15 cellular contexts compared by ENCODE assay signal in genomic region chr4:99807666-99808065, GRCh38. TPM values are rescaled to one million over a fixed set of nuclear protein-coding genes. Genes with fewer than 3 reads are reported as not detected.
"Had no signal": no experiment of that assay in that cellular context is flagged by ENCODE, and none has a peak within 500 bp of the region (broad histone marks: within the 10 kb centered on the region; RNA-seq: fewer than 3 reads in every experiment).

No MANE protein-coding gene starts in this region.

- H3K27ac Mint-ChIP-seq: endodermal cell, nephron had no signal

- H3K36me3 Mint-ChIP-seq: naive B cell; stimulated activated naive B cell treated with anti-CD40 and anti-IgM and Interleukin-4, amounts not matched to agents 10 μg/mL and 1 μg/mL and 100 μg/mL, for 72 hours had no signal

- H3K4me3 Mint-ChIP-seq: endodermal cell; nephron; stimulated activated naive B cell treated with anti-CD40 and anti-IgM and Interleukin-4, amounts not matched to agents 10 μg/mL and 1 μg/mL and 100 μg/mL, for 72 hours had no signal

- H3K27me3 ChIP-seq: colonic mucosa, pancreas, right lobe of liver, testis, tibial nerve, upper lobe of right lung had no signal

- H3K9me3 Mint-ChIP-seq: endodermal cell; naive B cell; nephron; stimulated activated naive B cell treated with anti-CD40 and anti-IgM and Interleukin-4, amounts not matched to agents 10 μg/mL and 1 μg/mL and 100 μg/mL, for 72 hours had no signal

- DNase-seq: midbrain had no signal

- H3K27ac ChIP-seq: colonic mucosa, heart right ventricle, pancreas, prostate gland, right lobe of liver, testis, tibial nerve, upper lobe of right lung had no signal

- H3K4me3 ChIP-seq: colonic mucosa, heart right ventricle, pancreas, prostate gland, right lobe of liver, testis, tibial nerve, upper lobe of right lung had no signal

- H3K4me1 ChIP-seq: colonic mucosa, pancreas, prostate gland, right lobe of liver, testis, tibial nerve, upper lobe of right lung had no signal

- H3K9me3 ChIP-seq: colonic mucosa, heart right ventricle, pancreas, prostate gland, right lobe of liver, testis, tibial nerve, upper lobe of right lung had no signal

- H3K36me3 ChIP-seq: colonic mucosa, heart right ventricle, pancreas, prostate gland, right lobe of liver, tibial nerve, upper lobe of right lung had no signal

RNA-seq across cellular contexts. Expression of gene DAPP1, which starts 9.0 kb away (rescaled TPM):
- total RNA-seq: dermis microvascular lymphatic vessel endothelial cell, endodermal cell, endothelial cell of umbilical vein had no signal
- polyA plus RNA-seq: endothelial cell of umbilical vein had no signal
